In the genomic region with DNA sequence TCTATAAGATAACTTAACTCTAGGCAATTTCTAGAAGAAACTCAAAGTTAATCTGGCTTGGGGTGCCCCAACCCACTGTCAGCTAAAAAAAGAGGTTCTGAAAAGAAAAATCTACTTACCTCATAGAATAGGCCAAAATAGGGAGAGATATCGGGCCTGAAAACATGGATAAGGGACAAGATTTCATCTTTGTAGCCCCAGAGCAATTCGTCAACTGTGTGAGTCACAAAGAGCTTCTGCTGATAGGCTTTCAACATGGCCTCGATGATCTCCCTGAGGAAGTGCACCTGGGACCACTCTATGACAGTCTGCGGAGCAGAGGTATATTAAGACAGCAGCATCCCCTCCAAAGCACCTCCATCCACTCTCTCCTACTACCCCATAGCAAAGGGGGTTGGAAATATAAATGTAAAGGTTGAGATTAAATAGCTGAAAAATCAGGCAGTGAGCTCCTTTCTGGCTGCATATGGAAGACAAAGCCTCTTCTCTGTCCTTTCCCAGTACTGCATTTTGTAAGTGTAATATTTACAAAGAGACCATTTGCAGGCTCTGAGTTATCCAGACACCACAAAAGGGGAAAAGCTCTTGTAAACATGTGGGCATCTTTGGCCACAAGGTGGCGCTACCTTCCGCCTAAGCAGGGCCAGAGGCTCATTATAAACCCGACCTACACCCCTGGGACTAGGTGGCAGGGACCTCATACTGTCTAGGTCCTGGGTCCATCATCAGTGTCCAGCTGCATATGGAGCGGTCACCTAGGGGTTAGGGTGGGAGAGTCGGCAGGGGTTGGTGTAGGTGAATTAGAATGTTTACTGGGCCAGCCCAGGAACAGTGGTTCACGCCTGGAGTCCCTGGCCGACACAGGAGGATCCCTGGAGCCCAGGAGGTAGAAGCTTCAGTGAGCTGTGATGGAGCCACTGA, we compare ENCODE assay signal across 1 cellular context.
TF ChIP-seq lines count a peak whose summit lies in the region.

No MANE protein-coding gene starts in this region.

TF ChIP-seq in GM23338, 12 proteins besides CTCF, POLR2A, EP300 and RAD21 (continued from another document):
- TF ChIP-seq ZNF462 (CRISPR knock-in tag; IDR thresholded peaks at IDR 0.05) (no peak), ZNF114 (CRISPR knock-in tag; IDR thresholded peaks at IDR 0.05) (no peak), ZNF331 (CRISPR knock-in tag; IDR thresholded peaks at IDR 0.05; ENCODE audit: low read depth) (no peak), JUNB (IDR thresholded peaks at IDR 0.05; ENCODE audit: unreplicated experiment) (no peak)
